In the genomic region with DNA sequence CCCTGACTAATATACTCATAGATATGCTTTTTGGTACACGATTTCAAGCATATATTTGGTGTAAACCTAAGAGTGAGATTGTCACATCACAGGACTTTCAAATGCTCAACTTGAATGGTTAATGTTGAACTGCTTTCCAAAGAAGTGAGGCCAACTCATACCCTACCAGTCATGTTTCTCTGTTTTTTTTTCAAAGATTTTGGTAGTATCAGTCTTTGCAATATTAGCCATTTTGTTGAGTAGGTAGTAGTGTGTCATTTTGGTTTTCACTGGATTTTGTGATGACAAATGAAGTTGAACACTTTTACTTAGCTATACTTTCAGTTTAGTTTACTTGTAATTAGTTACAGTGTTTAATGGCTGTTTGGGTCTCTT, we compare ENCODE assay signal across 32 cellular contexts. TPM values are rescaled to one million over a fixed set of nuclear protein-coding genes. Genes with fewer than 3 reads are reported as not detected.
"Had no signal": no experiment of that assay in that cellular context is flagged by ENCODE, and none has a peak within 500 bp of the region (broad histone marks: within the 10 kb centered on the region; RNA-seq: fewer than 3 reads in every experiment).

No MANE protein-coding gene starts in this region.

- H3K9me3 Mint-ChIP-seq: activated CD4-positive, alpha-beta memory T cell treated with anti-CD3 and anti-CD28 coated beads, Interleukin-2, amount 10 ng/mL, durations not matched to agents 7 days and 5 days; activated naive CD4-positive, alpha-beta T cell treated with anti-CD3 and anti-CD28 coated beads for 36 hours; activated naive CD4-positive, alpha-beta T cell treated with anti-CD3 and anti-CD28 coated beads, Interleukin-2, amount 50 U/mL, for 72 hours; brain had no signal

- DNase-seq: activated CD4-positive, alpha-beta memory T cell treated with anti-CD3 and anti-CD28 coated beads, Interleukin-2, amount 10 ng/mL, durations not matched to agents 7 days and 5 days; activated CD4-positive, alpha-beta T cell treated with anti-CD3 and anti-CD28 coated beads for 4 hours; activated CD4-positive, alpha-beta T cell treated with anti-CD3 and anti-CD28 coated beads, Interleukin-2, amount 50 U/mL, for 1 hour; activated CD8-positive, alpha-beta memory T cell treated with anti-CD3 and anti-CD28 coated beads for 24 hours; activated CD8-positive, alpha-beta memory T cell treated with anti-CD3 and anti-CD28 coated beads, Interleukin-2, amount 10 ng/mL, durations not matched to agents 7 days and 5 days; activated CD8-positive, alpha-beta memory T cell treated with anti-CD3 and anti-CD28 coated beads, Interleukin-2, amount 50 U/mL, for 48 hours; activated gamma-delta T cell treated with Interleukin-2 at 50 U/mL for 16 hours; activated naive CD4-positive, alpha-beta T cell treated with anti-CD3 and anti-CD28 coated beads for 36 hours; adrenal gland; caudate nucleus; cerebellar nuclear complex; Kasumi-1; KG1; MG63; NCI-H1048; NCI-H1105 treated with DMSO at 0.1 percent for 48 hours; NCI-H1436; NCI-H1694; NCI-H1930; NCI-H2081 treated with DMSO at 0.1 percent for 48 hours; NCI-H226; NCI-H446 treated with DMSO at 0.1 percent for 48 hours; NCI-H524; NCI-H69; NCI-H82; SHP77; SJCRH30; T1000; WERI-Rb-1 had no signal

- H3K4me3 Mint-ChIP-seq: activated CD4-positive, alpha-beta memory T cell treated with anti-CD3 and anti-CD28 coated beads, Interleukin-2, amount 10 ng/mL, durations not matched to agents 7 days and 5 days; activated CD8-positive, alpha-beta memory T cell treated with anti-CD3 and anti-CD28 coated beads, Interleukin-2, amount 10 ng/mL, durations not matched to agents 7 days and 5 days; activated naive CD4-positive, alpha-beta T cell treated with anti-CD3 and anti-CD28 coated beads for 36 hours; brain had no signal

- H3K27ac Mint-ChIP-seq: activated CD4-positive, alpha-beta memory T cell treated with anti-CD3 and anti-CD28 coated beads, Interleukin-2, amount 10 ng/mL, durations not matched to agents 7 days and 5 days; activated CD8-positive, alpha-beta memory T cell treated with anti-CD3 and anti-CD28 coated beads, Interleukin-2, amount 10 ng/mL, durations not matched to agents 7 days and 5 days; activated naive CD4-positive, alpha-beta T cell treated with anti-CD3 and anti-CD28 coated beads for 36 hours; brain had no signal

- H3K27me3 Mint-ChIP-seq: activated CD4-positive, alpha-beta memory T cell treated with anti-CD3 and anti-CD28 coated beads, Interleukin-2, amount 10 ng/mL, durations not matched to agents 7 days and 5 days; brain had no signal

- H3K4me1 Mint-ChIP-seq: activated CD4-positive, alpha-beta memory T cell treated with anti-CD3 and anti-CD28 coated beads, Interleukin-2, amount 10 ng/mL, durations not matched to agents 7 days and 5 days; activated CD8-positive, alpha-beta memory T cell treated with anti-CD3 and anti-CD28 coated beads, Interleukin-2, amount 10 ng/mL, durations not matched to agents 7 days and 5 days; brain had no signal

- H3K36me3 Mint-ChIP-seq: activated CD8-positive, alpha-beta memory T cell treated with anti-CD3 and anti-CD28 coated beads, Interleukin-2, amount 10 ng/mL, durations not matched to agents 7 days and 5 days; activated naive CD4-positive, alpha-beta T cell treated with anti-CD3 and anti-CD28 coated beads, Interleukin-2, amount 50 U/mL, for 72 hours; brain had no signal

- ATAC-seq: activated CD8-positive, alpha-beta memory T cell treated with anti-CD3 and anti-CD28 coated beads, Interleukin-2, amount 10 ng/mL, durations not matched to agents 7 days and 5 days; Panc1 had no signal

RNA-seq across cellular contexts. Expression of a gene that starts 12.5 kb away (rescaled TPM):
- total RNA-seq: activated CD4-positive, alpha-beta memory T cell treated with anti-CD3 and anti-CD28 coated beads, Interleukin-2, amount 10 ng/mL, durations not matched to agents 7 days and 5 days; activated naive CD4-positive, alpha-beta T cell treated with anti-CD3 and anti-CD28 coated beads for 36 hours; activated naive CD4-positive, alpha-beta T cell treated with anti-CD3 and anti-CD28 coated beads, Interleukin-2, amount 50 U/mL, for 72 hours; SJCRH30 had no signal
